In the genomic region with DNA sequence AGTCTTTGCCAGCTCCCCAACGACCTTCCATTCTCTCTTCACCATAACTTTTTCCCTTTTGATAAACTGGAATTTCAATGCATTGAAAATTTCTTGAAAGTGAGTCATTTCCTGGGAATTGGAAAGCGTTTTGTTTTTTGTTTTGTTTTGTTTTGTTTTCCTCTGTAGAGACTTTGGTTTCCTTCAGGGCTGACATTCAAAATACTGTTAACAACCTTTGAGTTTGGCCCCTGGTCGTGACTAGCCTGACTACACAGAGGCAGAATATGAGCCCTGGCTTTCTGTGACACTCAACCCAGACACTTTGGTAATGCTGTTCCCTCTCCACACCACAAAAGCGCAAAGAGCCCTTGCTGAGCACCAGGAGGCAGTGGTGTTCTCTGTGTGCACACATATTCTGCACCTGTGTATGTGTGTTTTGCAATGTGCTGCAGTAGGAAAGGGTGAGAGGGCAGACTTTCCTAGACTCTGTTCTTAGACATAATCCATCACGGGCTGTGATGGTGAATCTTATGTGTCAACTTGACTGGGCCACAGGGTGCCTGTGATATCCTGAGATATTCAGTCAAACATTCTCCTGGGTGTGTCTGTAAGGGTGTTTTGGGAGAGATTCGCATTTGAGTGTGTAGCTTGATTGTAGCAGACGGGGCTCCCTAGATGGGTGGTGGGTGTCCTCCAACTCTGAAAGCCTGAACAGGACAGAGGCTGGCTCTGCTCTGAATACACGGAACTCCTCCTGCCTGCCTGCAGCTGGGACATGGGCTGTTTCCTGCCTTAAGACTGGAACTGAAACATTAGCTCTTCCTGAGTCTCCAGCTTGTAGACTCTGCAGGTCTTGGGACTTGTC, we compare ENCODE assay signal across 8 cellular contexts. TPM values are rescaled to one million over a fixed set of nuclear protein-coding genes. Genes with fewer than 3 reads are reported as not detected.
DNase-seq lines count a peak whose midpoint lies in the region; ATAC-seq, FAIRE-seq and TF ChIP-seq lines count a peak whose summit lies in the region.

No MANE protein-coding gene starts in this region.

- H4K91ac ChIP-seq in H1 (replicated peaks; ENCODE audit: insufficient read length, low read length), result no peak overlapping the region

- no peak overlapping the region for H3K4me2 ChIP-seq in H1 (ENCODE audit: insufficient read depth in 1 of 2, low read depth in 2 of 2, low read length in 2 of 2)

- H3K27me3 Mint-ChIP-seq in nephron (ENCODE audit: low read depth), result peaks cover 13% of the 10 kb centered on the region

- H3K36me3 Mint-ChIP-seq in nephron (ENCODE audit: low read depth), result no peaks in the 10 kb centered on the region

- DNase-seq in RWPE2 (ENCODE audit: low spot score) (no peak), H1 (ENCODE audit: low read depth in 1 of 2, low spot score in 2 of 2) (no peak)

- peaks cover 0 to 1% of the 10 kb centered on the region in 2 experiments for H4K20me1 ChIP-seq in H1 (replicated peaks in 1 of 2; ENCODE audit: control insufficient read depth in 1 of 2, insufficient read depth in 2 of 2, low read length in 2 of 2)

- H3K79me1 ChIP-seq in H1 (ENCODE audit: low read depth, low read length), result no peaks in the 10 kb centered on the region

- H3K4me3 Mint-ChIP-seq in nephron, result no peak overlapping the region

- POLR2A ChIA-PET in H1 (lab: Charles Lee; ENCODE audit: partially characterized antibody), result interaction anchor here (0.6 kb wide), 1 partner anchor 211 kb away, joined by 3 read pairs; no protein-coding TSS in a partner anchor

- H3K4ac ChIP-seq in H1 (replicated peaks; ENCODE audit: insufficient read length, low read depth, low read length), result no peak overlapping the region

- H2BK5ac ChIP-seq in H1 (ENCODE audit: low read depth, low read length), result no peak overlapping the region

- H2BK20ac ChIP-seq in H1 (ENCODE audit: low read length), result no peak overlapping the region

- H3K4me1 ChIP-seq in RWPE2 (ENCODE audit: insufficient read depth, poor library complexity, severe bottlenecking) (no peaks in the 10 kb centered on the region), H1 (replicated peaks in 1 of 4; ENCODE audit: control insufficient read depth in 3 of 4, insufficient read depth in 4 of 4, low read length in 3 of 4) (peaks cover 0 to 2% (median 0%) of the 10 kb centered on the region in 4 experiments; a peak in 1 of 7 replicates)

- no peak for TF ChIP-seq POLR2A in H1 (IDR thresholded peaks at IDR 0.05; ENCODE audit: control extremely low read depth in 1 of 2, low read depth in 2 of 2, low read length in 2 of 2)

- WGBS in H1 (ENCODE audit: extremely low coverage in 1 of 2, insufficient coverage in 1 of 2, insufficient read length in 1 of 2, insufficient replicate concordance in 2 of 2, low coverage in 1 of 2, low lambda C conversion rate in 2 of 2, missing lambda C conversion rate in 1 of 2), 2 experiments, result 75% methylated on average over 8 of the region's 8 CpGs; no CpG with 5 or more reads in 1 of the 2 experiments

- peak overlapping the region; percentile 74 for H3K56ac ChIP-seq in H1 (replicated peaks; ENCODE audit: insufficient read length, low read depth, low read length)

- no peak overlapping the region for H2BK120ac ChIP-seq in H1 (replicated peaks; ENCODE audit: low read depth, low read length)

- H3K9me3 ChIP-seq in RWPE2 (ENCODE audit: severe bottlenecking), result no peaks in the 10 kb centered on the region
- no peaks in the 10 kb centered on the region for H3K9me3 ChIP-seq in H1 (ENCODE audit: insufficient read depth in 2 of 2, low read depth in 1 of 2, low read length in 1 of 2)

- H3K4me3 ChIP-seq in RWPE2 (ENCODE audit: severe bottlenecking) (no peak overlapping the region), H1 (ENCODE audit: extremely low read depth in 1 of 4, insufficient read depth in 2 of 4, low read depth in 3 of 4, low read length in 4 of 4) (no peak overlapping the region)

- no peak for TF ChIP-seq EP300 in H1 (IDR thresholded peaks at IDR 0.05; ENCODE audit: borderline replicate concordance in 1 of 2, low read depth in 2 of 2, low read length in 2 of 2)

- no peaks in the 10 kb centered on the region for H3K9me3 Mint-ChIP-seq in nephron

- H3K27me3 ChIP-seq in RWPE2 (ENCODE audit: insufficient read depth, poor library complexity, severe bottlenecking), result no peaks in the 10 kb centered on the region
- no peaks in the 10 kb centered on the region for H3K27me3 ChIP-seq in H1 (replicated peaks in 1 of 4; ENCODE audit: control insufficient read depth in 3 of 4, extremely low read depth in 1 of 4, insufficient read depth in 3 of 4, low read length in 3 of 4)

- no peak overlapping the region for H3K9ac ChIP-seq in H1 (replicated peaks in 1 of 4; ENCODE audit: extremely low read depth in 1 of 4, low read depth in 3 of 4, low read length in 3 of 4)

- H3K79me2 ChIP-seq in H1 (ENCODE audit: control insufficient read depth in 1 of 2, insufficient read depth in 2 of 2, low read length in 2 of 2), result no peaks in the 10 kb centered on the region

- CTCF ChIA-PET in H1 (lab: Charles Lee; ENCODE audit: partially characterized antibody), result interaction anchor here (0.7 to 3.0 kb wide), 23 partner anchors 9 to 305 kb away, joined by 3 to 33 read pairs (median 4); no protein-coding TSS in a partner anchor

- no peak overlapping the region for H3K23ac ChIP-seq in H1 (ENCODE audit: insufficient read length)

- H4K5ac ChIP-seq in H1 (ENCODE audit: insufficient read length, low read depth, low read length), result no peak overlapping the region

- H2AFZ ChIP-seq in H1 (ENCODE audit: low read length), result no peak overlapping the region

- H3K4me1 Mint-ChIP-seq in nephron, result peaks cover 19% of the 10 kb centered on the region

- no peak overlapping the region for H2BK12ac ChIP-seq in H1 (ENCODE audit: low read depth, low read length)

- peak; percentile 90 to 92 for TF ChIP-seq RAD21 in H1 (IDR thresholded peaks at IDR 0.05 in 1 of 2, conservative IDR thresholded peaks at IDR 0.05 in 1 of 2; ENCODE audit: low read depth in 2 of 2, low read length in 2 of 2)

- peak overlapping the region in 1 of 3 experiments; percentile 32 for H3K27ac Mint-ChIP-seq in nephron

- ATAC-seq in GM18511 (IDR thresholded peaks at IDR 0.05; ENCODE audit: unreplicated experiment) (peak; percentile 77), HG03442 (IDR thresholded peaks at IDR 0.05; ENCODE audit: unreplicated experiment) (peak; percentile 83), RWPE2 (ENCODE audit: low read depth) (peak; percentile 68), GM19467 (IDR thresholded peaks at IDR 0.05; ENCODE audit: unreplicated experiment) (no peak), GM21381 (IDR thresholded peaks at IDR 0.05; ENCODE audit: unreplicated experiment) (no peak)

- H3K36me3 ChIP-seq in RWPE2 (ENCODE audit: low read depth), result no peaks in the 10 kb centered on the region
- no peaks in the 10 kb centered on the region for H3K36me3 ChIP-seq in H1 (ENCODE audit: control insufficient read depth in 2 of 4, insufficient read depth in 4 of 4, low read length in 3 of 4)

- H3K14ac ChIP-seq in H1 (ENCODE audit: insufficient read length), result no peak overlapping the region

- H2BK15ac ChIP-seq in H1 (ENCODE audit: low read length), result no peak overlapping the region

- H3K23me2 ChIP-seq in H1 (ENCODE audit: low read depth, low read length), result peaks cover 2% of the 10 kb centered on the region; the same call in 1 of the 2 replicates

- no peak overlapping the region for H2AK5ac ChIP-seq in H1 (ENCODE audit: low read depth, low read length)

- no peak overlapping the region for H4K8ac ChIP-seq in H1 (ENCODE audit: extremely low read depth, insufficient read depth, low read length)

- H3K18ac ChIP-seq in H1 (ENCODE audit: extremely low read depth, low read length), result no peak overlapping the region

- peak; percentile 73 for FAIRE-seq in H1 (lab: Jason Lieb, UNC)

- TF ChIP-seq CTCF in C4-2B (conservative IDR thresholded peaks at IDR 0.05), result peak; percentile 72
- peak; percentile 34 for TF ChIP-seq CTCF in RWPE2 (IDR thresholded peaks at IDR 0.05; ENCODE audit: poor library complexity, severe bottlenecking)
- TF ChIP-seq CTCF in H1 (IDR thresholded peaks at IDR 0.05; ENCODE audit: control extremely low read depth in 1 of 3, insufficient read depth in 1 of 3, low read depth in 1 of 3, low read length in 3 of 3), result peak; percentile 70 to 85 (median 82)
- peak; percentile 23 to 40 (median 27) for TF ChIP-seq CTCF in nephron (IDR thresholded peaks at IDR 0.05; ENCODE audit: unreplicated experiment in 3 of 3)

- H3K27ac ChIP-seq in C4-2B (no peak overlapping the region), RWPE2 (ENCODE audit: poor library complexity, severe bottlenecking) (no peak overlapping the region), H1 (ENCODE audit: low read depth, low read length) (no peak overlapping the region)

TF ChIP-seq in H1, 55 proteins besides CTCF, POLR2A, EP300 and RAD21:
- TF ChIP-seq TCF12 (IDR thresholded peaks at IDR 0.05; ENCODE audit: low read depth, low read length), result no peak
- TF ChIP-seq RFX5 (IDR thresholded peaks at IDR 0.05; ENCODE audit: borderline replicate concordance, low read depth, low read length), result no peak
- no peak for TF ChIP-seq RBBP5 (IDR thresholded peaks at IDR 0.05; ENCODE audit: borderline replicate concordance, low read depth, low read length)
- no peak for TF ChIP-seq GABPA (IDR thresholded peaks at IDR 0.05; ENCODE audit: borderline replicate concordance, insufficient read depth, low read length)
- TF ChIP-seq CTBP2 (IDR thresholded peaks at IDR 0.05; ENCODE audit: borderline replicate concordance, insufficient read depth, insufficient read length, low read length), result no peak
- no peak for TF ChIP-seq KDM1A (IDR thresholded peaks at IDR 0.05; ENCODE audit: borderline replicate concordance, low read length)
- TF ChIP-seq CBX8 (IDR thresholded peaks at IDR 0.05; ENCODE audit: borderline replicate concordance, low read depth, low read length), result no peak
- TF ChIP-seq KDM5A (IDR thresholded peaks at IDR 0.05; ENCODE audit: low read length), result no peak
- no peak for TF ChIP-seq POU5F1 (IDR thresholded peaks at IDR 0.05; ENCODE audit: low read depth, low read length)
- TF ChIP-seq CREB1 (IDR thresholded peaks at IDR 0.05), result no peak

RNA-seq across cellular contexts. Expression of gene ANKRD10, which starts 29.5 kb away (rescaled TPM):
- total RNA-seq in H1 (2021; fragmentation: NEBNext Ultra II Directional; extraction: Animal tissue kit (Norgen Biotek cat#: 25700)), result 201 and 218 TPM in 2 replicates
- 146 and 153 TPM in 2 replicates for polyA plus RNA-seq in H1 (2011; rRNA removed)
- polyA plus RNA-seq in H1 (2011; cell fraction: cytosol; rRNA removed), result 188 TPM
- polyA plus RNA-seq in H1 (2011; cell fraction: nucleus; rRNA removed), result 274 TPM
- polyA plus RNA-seq in H1 (2012, experiment 1 of 2), result 150 to 219 TPM (median 165 TPM) in 4 replicates
- polyA plus RNA-seq in H1 (2012, experiment 2 of 2), result 51.7 TPM
- 152 TPM for polyA plus RNA-seq in H1 (2013, experiment 1 of 2)
- 135 TPM for polyA plus RNA-seq in H1 (2013, experiment 2 of 2)
- polyA minus RNA-seq in H1 (2011; rRNA and poly(A)+ RNA removed), result 161 and 189 TPM in 2 replicates
- polyA minus RNA-seq in H1 (2011; cell fraction: cytosol; rRNA and poly(A)+ RNA removed), result 312 TPM
- 593 TPM for polyA minus RNA-seq in H1 (2011; cell fraction: nucleus; rRNA and poly(A)+ RNA removed)

Comparison
In these comparisons a context has a peak if more than half of its experiments do, and no peak if none do; other contexts are left out.
1. CTCF ChIP-seq: peak in every context shown above with its lines; median percentile 82 in H1; 72 in C4-2B; 34 in RWPE2; 27 in nephron.
2. ATAC-seq: peak in GM18511 (single experiment), HG03442 (single experiment) and RWPE2 (single experiment); none in GM19467 (single experiment) and GM21381 (single experiment).